In genomic region chr2:216620806-216621205, GRCh38 we compare ENCODE assay signal across 13 cellular contexts. TPM values are rescaled to one million over a fixed set of nuclear protein-coding genes. Genes with fewer than 3 reads are reported as not detected.
DNase-seq lines count a peak whose midpoint lies in the region; ATAC-seq and TF ChIP-seq lines count a peak whose summit lies in the region.
"Had no signal": no experiment of that assay in that cellular context is flagged by ENCODE, and none has a peak within 500 bp of the region (broad histone marks: within the 10 kb centered on the region; RNA-seq: fewer than 3 reads in every experiment).

No MANE protein-coding gene starts in this region.

- peaks cover 0 to 9% (median 4%) of the 10 kb centered on the region in 5 experiments for H3K9me3 Mint-ChIP-seq in brain
- peaks cover 3% of the 10 kb centered on the region for H3K9me3 Mint-ChIP-seq in mesothelial cell of epicardium

- no peaks in the 10 kb centered on the region for H3K27me3 ChIP-seq in heart left ventricle
- H3K27me3 ChIP-seq in right cardiac atrium (ENCODE audit: control insufficient read depth, insufficient read depth), result no peaks in the 10 kb centered on the region

- H3K4me3 ChIP-seq in heart left ventricle (no peak overlapping the region), right cardiac atrium (ENCODE audit: low read length) (no peak overlapping the region)

- H3K36me3 Mint-ChIP-seq in brain, result no peaks in the 10 kb centered on the region
- no peaks in the 10 kb centered on the region for H3K36me3 Mint-ChIP-seq in mesothelial cell of epicardium
- H3K36me3 Mint-ChIP-seq: activated CD8-positive, alpha-beta memory T cell treated with anti-CD3 and anti-CD28 coated beads, Interleukin-2, amount 10 ng/mL, durations not matched to agents 7 days and 5 days had no signal

- H3K27ac Mint-ChIP-seq in brain (peak overlapping the region; percentile 84 to 98 (median 94)), mesothelial cell of epicardium (peak overlapping the region; percentile 78)
- H3K27ac Mint-ChIP-seq: activated CD8-positive, alpha-beta memory T cell treated with anti-CD3 and anti-CD28 coated beads, Interleukin-2, amount 10 ng/mL, durations not matched to agents 7 days and 5 days; WTC11 had no signal

- no peak for TF ChIP-seq POLR2A in heart left ventricle (IDR thresholded peaks at IDR 0.05)

- H3K4me1 Mint-ChIP-seq in brain (peaks cover 62% of the 10 kb centered on the region), mesothelial cell of epicardium (peaks cover 37% of the 10 kb centered on the region)

- ATAC-seq in heart left ventricle, result peak in 3 of 4 donors; percentile 24 to 68 (median 48)
- ATAC-seq in right cardiac atrium, result no peak
- ATAC-seq: activated CD8-positive, alpha-beta memory T cell treated with anti-CD3 and anti-CD28 coated beads, Interleukin-2, amount 10 ng/mL, durations not matched to agents 7 days and 5 days; WTC11 had no signal

- H3K27me3 Mint-ChIP-seq in brain (no peaks in the 10 kb centered on the region), mesothelial cell of epicardium (ENCODE audit: low read depth) (no peaks in the 10 kb centered on the region)

- H3K9me3 ChIP-seq in heart left ventricle, result peaks cover 0 to 6% (median 0%) of the 10 kb centered on the region in 12 donors
- H3K9me3 ChIP-seq in right cardiac atrium (ENCODE audit: control insufficient read depth, low read length), result no peaks in the 10 kb centered on the region

- 53 to 67% (median 56%) methylated on average over 11 of the region's 11 CpGs for WGBS in heart left ventricle, 4 donors
- 40% methylated on average over 11 of the region's 11 CpGs for WGBS in right cardiac atrium

- peaks cover 0 to 13% (median 5%) of the 10 kb centered on the region in 12 donors for H3K4me1 ChIP-seq in heart left ventricle
- H3K4me1 ChIP-seq in right cardiac atrium (ENCODE audit: control insufficient read depth, insufficient read depth, low read length), result no peaks in the 10 kb centered on the region

- peak in 3 of 5 donors; percentile 32 to 39 (median 36) for DNase-seq in heart left ventricle
- no peak for DNase-seq in right cardiac atrium
- DNase-seq in mesothelial cell of epicardium (ENCODE audit: low spot score in 2 of 2, unreplicated experiment in 2 of 2), result no peak
- DNase-seq in T-helper 9 cell, result no peak
- no peak for DNase-seq in posterior cingulate gyrus
- no peak for DNase-seq in putamen (ENCODE audit: low spot score)
- no peak for DNase-seq in hippocampal formation (lab: John Stamatoyannopoulos, UW)
- DNase-seq: activated CD8-positive, alpha-beta memory T cell treated with anti-CD3 and anti-CD28 coated beads, Interleukin-2, amount 10 ng/mL, durations not matched to agents 7 days and 5 days; activated naive CD4-positive, alpha-beta T cell treated with Interleukin-2 at 50 U/mL for 16 hours; AML-193; central memory CD4-positive, alpha-beta T cell had no signal

- intact Hi-C loops in heart left ventricle (cut with DNase I), result no loop called here
- intact Hi-C loops in right cardiac atrium (cut with DNase I), result no loop called here
- intact Hi-C loops in posterior cingulate gyrus (cut with DNase I), result no loop called here

- no peak for TF ChIP-seq CTCF in heart left ventricle (IDR thresholded peaks at IDR 0.05)
- no peak for TF ChIP-seq CTCF in brain (conservative IDR thresholded peaks at IDR 0.05)
- TF ChIP-seq CTCF in mesothelial cell of epicardium (IDR thresholded peaks at IDR 0.05; ENCODE audit: unreplicated experiment), result no peak

- H3K27ac ChIP-seq in heart left ventricle (peak overlapping the region in 2 of 12 donors; percentile 7 to 18), right cardiac atrium (ENCODE audit: low read length) (no peak overlapping the region)

- peak overlapping the region; percentile 30 to 69 (median 36) for H3K4me3 Mint-ChIP-seq in brain
- H3K4me3 Mint-ChIP-seq in mesothelial cell of epicardium, result no peak overlapping the region
- H3K4me3 Mint-ChIP-seq: activated CD8-positive, alpha-beta memory T cell treated with anti-CD3 and anti-CD28 coated beads, Interleukin-2, amount 10 ng/mL, durations not matched to agents 7 days and 5 days; WTC11 had no signal

- no peaks in the 10 kb centered on the region for H3K36me3 ChIP-seq in heart left ventricle

RNA-seq across cellular contexts. Expression of gene IGFBP2, which starts 12.4 kb away (rescaled TPM):
- total RNA-seq in heart left ventricle (100 to 1,000 TPM in 6 of 9 donors, 10 to 100 TPM in 3; 57.2 to 326 (median 113) TPM), right cardiac atrium (100 to 1,000 TPM in 2 of 4 donors, 10 to 100 TPM in 2; 62.6 to 168 (median 92.4) TPM), mesothelial cell of epicardium (376 to 409 TPM (median 381 TPM) in 3 replicates)
- polyA plus RNA-seq in heart left ventricle (100 to 1,000 TPM in 1 of 2 donors, 10 to 100 TPM in 1; 90.7 to 172 TPM), right cardiac atrium (115 TPM), brain (ENCODE audit: insufficient read depth, low read depth, low replicate concordance) (233 TPM)

Comparison
In these comparisons a context has a peak if more than half of its experiments do, and no peak if none do; other contexts are left out.
1. ATAC-seq: peak in heart left ventricle (3 of 4); none in right cardiac atrium (0 of 2).
2. DNase-seq: peak in heart left ventricle (3 of 5); none in right cardiac atrium (0 of 3), mesothelial cell of epicardium (0 of 2), T-helper 9 cell (single experiment), posterior cingulate gyrus (0 of 10), putamen (single experiment) and hippocampal formation (0 of 2).